Comparison of ENCODE assay signal across 1 cellular context in the genomic region with DNA sequence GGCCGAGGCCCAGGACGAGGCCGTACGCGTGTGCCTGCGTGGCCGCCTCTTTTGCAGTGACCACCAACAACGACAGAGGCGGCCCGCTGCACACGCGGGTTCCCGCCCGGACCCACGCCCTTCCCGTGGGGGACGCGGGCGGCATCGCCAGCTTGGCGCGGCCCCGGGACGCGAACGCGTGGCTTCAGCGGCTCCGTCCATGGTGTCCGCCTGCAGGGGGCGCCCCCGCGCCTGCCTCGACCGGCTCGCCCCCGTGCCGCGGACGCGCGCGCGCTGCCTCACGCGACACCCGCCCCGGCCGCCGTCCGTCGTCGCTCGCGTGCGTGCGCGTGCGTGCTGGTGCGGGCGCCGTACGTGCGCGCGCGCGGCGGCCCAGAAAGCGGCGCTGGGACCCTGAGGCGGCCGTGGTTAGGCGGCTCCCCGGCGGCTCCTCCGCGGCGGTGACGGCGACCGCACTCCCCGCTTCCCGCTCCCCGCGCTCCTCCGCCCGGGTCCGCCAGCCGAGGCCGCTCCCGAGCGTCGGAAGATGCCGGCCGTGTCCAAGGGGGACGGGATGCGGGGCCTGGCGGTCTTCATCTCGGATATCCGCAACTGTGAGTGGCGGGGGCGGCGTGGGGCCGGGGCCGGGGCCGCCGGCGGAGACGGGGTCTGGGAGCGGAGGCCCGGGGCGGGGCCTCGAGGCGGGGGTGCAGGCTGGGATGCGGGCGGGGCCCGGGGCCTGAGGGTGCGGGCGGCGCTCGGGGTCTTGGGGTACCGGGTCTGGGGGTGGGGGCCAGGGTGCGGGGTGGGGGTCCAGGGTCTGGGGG.
TF ChIP-seq lines count a peak whose summit lies in the region.

A gene (plus strand): TSS at position 375 of the 806 bp plus-strand sequence. CDS start 152 bp downstream, at position 527.

TF ChIP-seq in GM12878, 131 proteins besides CTCF, POLR2A, EP300 and RAD21 (continued from another document and continues in another):
- TF ChIP-seq, protein P1, sequence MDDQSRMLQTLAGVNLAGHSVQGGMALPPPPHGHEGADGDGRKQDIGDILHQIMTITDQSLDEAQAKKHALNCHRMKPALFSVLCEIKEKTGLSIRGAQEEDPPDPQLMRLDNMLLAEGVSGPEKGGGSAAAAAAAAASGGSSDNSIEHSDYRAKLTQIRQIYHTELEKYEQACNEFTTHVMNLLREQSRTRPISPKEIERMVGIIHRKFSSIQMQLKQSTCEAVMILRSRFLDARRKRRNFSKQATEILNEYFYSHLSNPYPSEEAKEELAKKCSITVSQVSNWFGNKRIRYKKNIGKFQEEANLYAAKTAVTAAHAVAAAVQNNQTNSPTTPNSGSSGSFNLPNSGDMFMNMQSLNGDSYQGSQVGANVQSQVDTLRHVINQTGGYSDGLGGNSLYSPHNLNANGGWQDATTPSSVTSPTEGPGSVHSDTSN (IDR thresholded peaks at IDR 0.05; ENCODE audit: insufficient replicate concordance, low read depth, low read length) = no peak
- TF ChIP-seq PAX5 (IDR thresholded peaks at IDR 0.05; ENCODE audit: borderline replicate concordance, low read depth, low read length) = peak; percentile 28; the same call in 1 of the 2 replicates
- TF ChIP-seq, protein P2, sequence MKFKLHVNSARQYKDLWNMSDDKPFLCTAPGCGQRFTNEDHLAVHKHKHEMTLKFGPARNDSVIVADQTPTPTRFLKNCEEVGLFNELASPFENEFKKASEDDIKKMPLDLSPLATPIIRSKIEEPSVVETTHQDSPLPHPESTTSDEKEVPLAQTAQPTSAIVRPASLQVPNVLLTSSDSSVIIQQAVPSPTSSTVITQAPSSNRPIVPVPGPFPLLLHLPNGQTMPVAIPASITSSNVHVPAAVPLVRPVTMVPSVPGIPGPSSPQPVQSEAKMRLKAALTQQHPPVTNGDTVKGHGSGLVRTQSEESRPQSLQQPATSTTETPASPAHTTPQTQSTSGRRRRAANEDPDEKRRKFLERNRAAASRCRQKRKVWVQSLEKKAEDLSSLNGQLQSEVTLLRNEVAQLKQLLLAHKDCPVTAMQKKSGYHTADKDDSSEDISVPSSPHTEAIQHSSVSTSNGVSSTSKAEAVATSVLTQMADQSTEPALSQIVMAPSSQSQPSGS (IDR thresholded peaks at IDR 0.05; ENCODE audit: low read length) = no peak
- TF ChIP-seq SRF (IDR thresholded peaks at IDR 0.05; ENCODE audit: low read depth in 2 of 2, low read length in 2 of 2) = 0 out of 4 replicates have a peak, but pooled peaks of 1 of the 2 experiments have one; percentile 6
- TF ChIP-seq, protein P3, sequence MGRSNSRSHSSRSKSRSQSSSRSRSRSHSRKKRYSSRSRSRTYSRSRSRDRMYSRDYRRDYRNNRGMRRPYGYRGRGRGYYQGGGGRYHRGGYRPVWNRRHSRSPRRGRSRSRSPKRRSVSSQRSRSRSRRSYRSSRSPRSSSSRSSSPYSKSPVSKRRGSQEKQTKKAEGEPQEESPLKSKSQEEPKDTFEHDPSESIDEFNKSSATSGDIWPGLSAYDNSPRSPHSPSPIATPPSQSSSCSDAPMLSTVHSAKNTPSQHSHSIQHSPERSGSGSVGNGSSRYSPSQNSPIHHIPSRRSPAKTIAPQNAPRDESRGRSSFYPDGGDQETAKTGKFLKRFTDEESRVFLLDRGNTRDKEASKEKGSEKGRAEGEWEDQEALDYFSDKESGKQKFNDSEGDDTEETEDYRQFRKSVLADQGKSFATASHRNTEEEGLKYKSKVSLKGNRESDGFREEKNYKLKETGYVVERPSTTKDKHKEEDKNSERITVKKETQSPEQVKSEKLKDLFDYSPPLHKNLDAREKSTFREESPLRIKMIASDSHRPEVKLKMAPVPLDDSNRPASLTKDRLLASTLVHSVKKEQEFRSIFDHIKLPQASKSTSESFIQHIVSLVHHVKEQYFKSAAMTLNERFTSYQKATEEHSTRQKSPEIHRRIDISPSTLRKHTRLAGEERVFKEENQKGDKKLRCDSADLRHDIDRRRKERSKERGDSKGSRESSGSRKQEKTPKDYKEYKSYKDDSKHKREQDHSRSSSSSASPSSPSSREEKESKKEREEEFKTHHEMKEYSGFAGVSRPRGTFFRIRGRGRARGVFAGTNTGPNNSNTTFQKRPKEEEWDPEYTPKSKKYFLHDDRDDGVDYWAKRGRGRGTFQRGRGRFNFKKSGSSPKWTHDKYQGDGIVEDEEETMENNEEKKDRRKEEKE (IDR thresholded peaks at IDR 0.05) = no peak
- 0 out of 2 replicates have a peak, but pooled peaks have one; percentile 62 for TF ChIP-seq ZNF207 (IDR thresholded peaks at IDR 0.05; ENCODE audit: borderline replicate concordance)
- TF ChIP-seq ZZZ3 (IDR thresholded peaks at IDR 0.05; ENCODE audit: control insufficient read depth, insufficient read length, low read depth) = no peak
- TF ChIP-seq NR2C1 (IDR thresholded peaks at IDR 0.05) = peak; percentile 53
- TF ChIP-seq LARP7 (IDR thresholded peaks at IDR 0.05) = peak; percentile 98
- 0 out of 2 replicates have a peak, but pooled peaks have one; percentile 4 for TF ChIP-seq JUND (IDR thresholded peaks at IDR 0.05; ENCODE audit: low read depth, low read length)
- no peak for TF ChIP-seq SIX5 (IDR thresholded peaks at IDR 0.05; ENCODE audit: low read depth, low read length, severe bottlenecking)
- 0 out of 2 replicates have a peak, but pooled peaks have one; percentile 25 for TF ChIP-seq TCF12 (IDR thresholded peaks at IDR 0.05; ENCODE audit: low read depth, low read length)
- peak; percentile 64; the same call in 1 of the 2 replicates for TF ChIP-seq TAF1 (IDR thresholded peaks at IDR 0.05; ENCODE audit: borderline replicate concordance, low read depth, low read length)
- 0 out of 2 replicates have a peak, but pooled peaks have one; percentile 73 for TF ChIP-seq STAT1 (conservative IDR thresholded peaks at IDR 0.05)
- TF ChIP-seq CBFB (IDR thresholded peaks at IDR 0.05; ENCODE audit: low read depth) = no peak; the same call in 1 of the 2 replicates
- peak; percentile 100 for TF ChIP-seq ZNF217 (IDR thresholded peaks at IDR 0.05)
- TF ChIP-seq NBN (IDR thresholded peaks at IDR 0.05) = no peak
- TF ChIP-seq CHD4 (IDR thresholded peaks at IDR 0.05) = no peak
- no peak for TF ChIP-seq BRCA1 (IDR thresholded peaks at IDR 0.05; ENCODE audit: low read depth, low read length)
- peak; percentile 69 for TF ChIP-seq YY1 (IDR thresholded peaks at IDR 0.05; ENCODE audit: low read depth, low read length)
- peak; percentile 90 for TF ChIP-seq GATAD2B (conservative IDR thresholded peaks at IDR 0.05; ENCODE audit: low read depth)
- TF ChIP-seq, protein P4, sequence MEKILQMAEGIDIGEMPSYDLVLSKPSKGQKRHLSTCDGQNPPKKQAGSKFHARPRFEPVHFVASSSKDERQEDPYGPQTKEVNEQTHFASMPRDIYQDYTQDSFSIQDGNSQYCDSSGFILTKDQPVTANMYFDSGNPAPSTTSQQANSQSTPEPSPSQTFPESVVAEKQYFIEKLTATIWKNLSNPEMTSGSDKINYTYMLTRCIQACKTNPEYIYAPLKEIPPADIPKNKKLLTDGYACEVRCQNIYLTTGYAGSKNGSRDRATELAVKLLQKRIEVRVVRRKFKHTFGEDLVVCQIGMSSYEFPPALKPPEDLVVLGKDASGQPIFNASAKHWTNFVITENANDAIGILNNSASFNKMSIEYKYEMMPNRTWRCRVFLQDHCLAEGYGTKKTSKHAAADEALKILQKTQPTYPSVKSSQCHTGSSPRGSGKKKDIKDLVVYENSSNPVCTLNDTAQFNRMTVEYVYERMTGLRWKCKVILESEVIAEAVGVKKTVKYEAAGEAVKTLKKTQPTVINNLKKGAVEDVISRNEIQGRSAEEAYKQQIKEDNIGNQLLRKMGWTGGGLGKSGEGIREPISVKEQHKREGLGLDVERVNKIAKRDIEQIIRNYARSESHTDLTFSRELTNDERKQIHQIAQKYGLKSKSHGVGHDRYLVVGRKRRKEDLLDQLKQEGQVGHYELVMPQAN (conservative IDR thresholded peaks at IDR 0.05) = peak; percentile 90
- TF ChIP-seq RFX5 (IDR thresholded peaks at IDR 0.05; ENCODE audit: low read depth, low read length) = no peak
- peak; percentile 51; the same call in 1 of the 2 replicates for TF ChIP-seq HCFC1 (IDR thresholded peaks at IDR 0.05; ENCODE audit: low read length)
- TF ChIP-seq ZSCAN29 (IDR thresholded peaks at IDR 0.05) = peak; percentile 64; the same call in 1 of the 2 replicates
- TF ChIP-seq MTA2 (IDR thresholded peaks at IDR 0.05; ENCODE audit: low read depth) = no peak
- TF ChIP-seq DPF2 (IDR thresholded peaks at IDR 0.05) = peak; percentile 92
- TF ChIP-seq FOXK2 (IDR thresholded peaks at IDR 0.05) = no peak
- TF ChIP-seq, protein P5, sequence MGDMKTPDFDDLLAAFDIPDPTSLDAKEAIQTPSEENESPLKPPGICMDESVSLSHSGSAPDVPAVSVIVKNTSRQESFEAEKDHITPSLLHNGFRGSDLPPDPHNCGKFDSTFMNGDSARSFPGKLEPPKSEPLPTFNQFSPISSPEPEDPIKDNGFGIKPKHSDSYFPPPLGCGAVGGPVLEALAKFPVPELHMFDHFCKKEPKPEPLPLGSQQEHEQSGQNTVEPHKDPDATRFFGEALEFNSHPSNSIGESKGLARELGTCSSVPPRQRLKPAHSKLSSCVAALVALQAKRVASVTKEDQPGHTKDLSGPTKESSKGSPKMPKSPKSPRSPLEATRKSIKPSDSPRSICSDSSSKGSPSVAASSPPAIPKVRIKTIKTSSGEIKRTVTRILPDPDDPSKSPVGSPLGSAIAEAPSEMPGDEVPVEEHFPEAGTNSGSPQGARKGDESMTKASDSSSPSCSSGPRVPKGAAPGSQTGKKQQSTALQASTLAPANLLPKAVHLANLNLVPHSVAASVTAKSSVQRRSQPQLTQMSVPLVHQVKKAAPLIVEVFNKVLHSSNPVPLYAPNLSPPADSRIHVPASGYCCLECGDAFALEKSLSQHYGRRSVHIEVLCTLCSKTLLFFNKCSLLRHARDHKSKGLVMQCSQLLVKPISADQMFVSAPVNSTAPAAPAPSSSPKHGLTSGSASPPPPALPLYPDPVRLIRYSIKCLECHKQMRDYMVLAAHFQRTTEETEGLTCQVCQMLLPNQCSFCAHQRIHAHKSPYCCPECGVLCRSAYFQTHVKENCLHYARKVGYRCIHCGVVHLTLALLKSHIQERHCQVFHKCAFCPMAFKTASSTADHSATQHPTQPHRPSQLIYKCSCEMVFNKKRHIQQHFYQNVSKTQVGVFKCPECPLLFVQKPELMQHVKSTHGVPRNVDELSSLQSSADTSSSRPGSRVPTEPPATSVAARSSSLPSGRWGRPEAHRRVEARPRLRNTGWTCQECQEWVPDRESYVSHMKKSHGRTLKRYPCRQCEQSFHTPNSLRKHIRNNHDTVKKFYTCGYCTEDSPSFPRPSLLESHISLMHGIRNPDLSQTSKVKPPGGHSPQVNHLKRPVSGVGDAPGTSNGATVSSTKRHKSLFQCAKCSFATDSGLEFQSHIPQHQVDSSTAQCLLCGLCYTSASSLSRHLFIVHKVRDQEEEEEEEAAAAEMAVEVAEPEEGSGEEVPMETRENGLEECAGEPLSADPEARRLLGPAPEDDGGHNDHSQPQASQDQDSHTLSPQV (IDR thresholded peaks at IDR 0.05) = 0 out of 2 replicates have a peak, but pooled peaks have one; percentile 38
- peak; percentile 11; the same call in 1 of the 2 replicates for TF ChIP-seq CREM (IDR thresholded peaks at IDR 0.05; ENCODE audit: low read depth)
- TF ChIP-seq KLF5 (IDR thresholded peaks at IDR 0.05; ENCODE audit: partially characterized antibody) = peak; percentile 57
- TF ChIP-seq SMAD1 (IDR thresholded peaks at IDR 0.05; ENCODE audit: low read depth, partially characterized antibody) = no peak
- peak; percentile 50 for TF ChIP-seq SP1 (IDR thresholded peaks at IDR 0.05; ENCODE audit: low read depth, low read length)
- no peak for TF ChIP-seq CBX5 (IDR thresholded peaks at IDR 0.05; ENCODE audit: low read depth)
- no peak for TF ChIP-seq SREBF2 (IDR thresholded peaks at IDR 0.05; ENCODE audit: low read length)
- no peak for TF ChIP-seq BCL11A (IDR thresholded peaks at IDR 0.05; ENCODE audit: low read depth, low read length)
- no peak for TF ChIP-seq ZNF384 (IDR thresholded peaks at IDR 0.05; ENCODE audit: borderline replicate concordance, low read depth, low read length)
- no peak for TF ChIP-seq IKZF2 (IDR thresholded peaks at IDR 0.05)
- peak; percentile 99 for TF ChIP-seq SMARCA5 (IDR thresholded peaks at IDR 0.05)
- no peak for TF ChIP-seq MEF2B (IDR thresholded peaks at IDR 0.05; ENCODE audit: partially characterized antibody, poor library complexity, severe bottlenecking)
- no peak for TF ChIP-seq MXI1 (IDR thresholded peaks at IDR 0.05; ENCODE audit: low read depth, low read length)
- peak; percentile 87 for TF ChIP-seq BACH1 (IDR thresholded peaks at IDR 0.05; ENCODE audit: borderline replicate concordance)
- no peak for TF ChIP-seq RBBP5 (conservative IDR thresholded peaks at IDR 0.05)
- no peak for TF ChIP-seq SPI1 (IDR thresholded peaks at IDR 0.05; ENCODE audit: borderline replicate concordance, insufficient read depth, low read depth, low read length)
- peak; percentile 78 for TF ChIP-seq ZNF24 (IDR thresholded peaks at IDR 0.05)
- peak; percentile 69 for TF ChIP-seq NR2F1 (conservative IDR thresholded peaks at IDR 0.05)
- no peak; the same call in 1 of the 2 replicates for TF ChIP-seq TBL1XR1 (IDR thresholded peaks at IDR 0.05; ENCODE audit: low read depth, low read length)
- TF ChIP-seq CREB1 (IDR thresholded peaks at IDR 0.05; ENCODE audit: low read depth) = peak; percentile 9; the same call in 1 of the 2 replicates
- peak; percentile 92 for TF ChIP-seq IKZF1 (conservative IDR thresholded peaks at IDR 0.05)
- 0 out of 2 replicates have a peak, but pooled peaks have one; percentile 10 for TF ChIP-seq TARDBP (IDR thresholded peaks at IDR 0.05; ENCODE audit: borderline replicate concordance)
- TF ChIP-seq BHLHE40 (IDR thresholded peaks at IDR 0.05; ENCODE audit: borderline replicate concordance in 1 of 2, low read depth in 2 of 2, low read length in 1 of 2) = peak; percentile 96 to 100
- TF ChIP-seq NFXL1 (IDR thresholded peaks at IDR 0.05; ENCODE audit: borderline replicate concordance) = no peak
- TF ChIP-seq, protein P6, sequence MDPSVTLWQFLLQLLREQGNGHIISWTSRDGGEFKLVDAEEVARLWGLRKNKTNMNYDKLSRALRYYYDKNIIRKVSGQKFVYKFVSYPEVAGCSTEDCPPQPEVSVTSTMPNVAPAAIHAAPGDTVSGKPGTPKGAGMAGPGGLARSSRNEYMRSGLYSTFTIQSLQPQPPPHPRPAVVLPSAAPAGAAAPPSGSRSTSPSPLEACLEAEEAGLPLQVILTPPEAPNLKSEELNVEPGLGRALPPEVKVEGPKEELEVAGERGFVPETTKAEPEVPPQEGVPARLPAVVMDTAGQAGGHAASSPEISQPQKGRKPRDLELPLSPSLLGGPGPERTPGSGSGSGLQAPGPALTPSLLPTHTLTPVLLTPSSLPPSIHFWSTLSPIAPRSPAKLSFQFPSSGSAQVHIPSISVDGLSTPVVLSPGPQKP (IDR thresholded peaks at IDR 0.05; ENCODE audit: low read depth, low read length) = no peak
- peak; percentile 57 to 99; a peak in 2 of 3 replicates for TF ChIP-seq EGR1 (IDR thresholded peaks at IDR 0.05; ENCODE audit: borderline replicate concordance in 1 of 2, low read depth in 2 of 2, low read length in 2 of 2)
- TF ChIP-seq, protein P7, sequence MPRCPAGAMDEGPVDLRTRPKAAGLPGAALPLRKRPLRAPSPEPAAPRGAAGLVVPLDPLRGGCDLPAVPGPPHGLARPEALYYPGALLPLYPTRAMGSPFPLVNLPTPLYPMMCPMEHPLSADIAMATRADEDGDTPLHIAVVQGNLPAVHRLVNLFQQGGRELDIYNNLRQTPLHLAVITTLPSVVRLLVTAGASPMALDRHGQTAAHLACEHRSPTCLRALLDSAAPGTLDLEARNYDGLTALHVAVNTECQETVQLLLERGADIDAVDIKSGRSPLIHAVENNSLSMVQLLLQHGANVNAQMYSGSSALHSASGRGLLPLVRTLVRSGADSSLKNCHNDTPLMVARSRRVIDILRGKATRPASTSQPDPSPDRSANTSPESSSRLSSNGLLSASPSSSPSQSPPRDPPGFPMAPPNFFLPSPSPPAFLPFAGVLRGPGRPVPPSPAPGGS (IDR thresholded peaks at IDR 0.05; ENCODE audit: borderline replicate concordance, insufficient read depth, low read depth, low read length, poor library complexity, severe bottlenecking) = no peak
